15 cellular contexts compared by ENCODE assay signal in the genomic region with DNA sequence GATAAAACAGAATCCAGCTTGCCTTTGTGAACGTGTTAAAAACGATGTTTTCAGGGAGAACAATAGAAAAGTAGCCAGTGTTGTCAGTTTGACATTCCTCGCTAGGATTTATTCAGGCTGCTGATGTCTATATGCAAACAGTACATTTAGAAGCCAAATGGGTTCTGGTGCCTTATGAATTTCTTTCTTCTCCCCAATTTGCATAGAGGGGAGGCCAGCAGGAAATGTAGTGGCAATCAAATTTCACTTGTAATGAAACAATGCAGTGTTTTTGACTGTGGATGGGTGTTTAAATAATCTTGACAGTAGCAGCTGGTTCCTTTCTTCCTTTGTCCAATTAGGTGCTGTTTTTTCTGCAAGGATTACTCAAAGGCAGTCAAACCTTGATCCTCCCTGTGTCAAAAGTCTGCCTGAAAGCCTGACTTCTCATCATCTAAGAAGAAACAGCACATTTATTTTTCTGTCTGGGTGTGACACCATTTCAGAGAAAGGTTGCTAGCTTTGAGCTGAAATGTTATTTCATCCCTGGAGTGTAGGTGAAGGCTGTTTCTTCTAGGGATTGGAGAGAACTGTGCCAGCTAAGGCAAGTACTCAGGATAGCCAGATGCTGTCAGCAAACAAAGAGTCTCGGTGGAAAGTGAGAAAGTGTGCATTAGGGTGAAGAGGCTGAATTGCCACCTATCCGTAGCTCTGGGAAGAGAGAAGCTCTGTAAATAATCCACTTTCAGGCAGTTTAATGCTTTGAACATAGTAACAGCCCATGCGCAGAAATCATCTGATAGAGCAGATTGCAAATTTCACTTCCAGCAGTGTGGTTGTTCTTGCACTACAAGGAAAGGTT. TPM values are rescaled to one million over a fixed set of nuclear protein-coding genes. Genes with fewer than 3 reads are reported as not detected.
DNase-seq lines count a peak whose midpoint lies in the region; ATAC-seq and TF ChIP-seq lines count a peak whose summit lies in the region.
"Had no signal": no experiment of that assay in that cellular context is flagged by ENCODE, and none has a peak within 500 bp of the region (broad histone marks: within the 10 kb centered on the region; RNA-seq: fewer than 3 reads in every experiment).

No MANE protein-coding gene starts in this region.

- ATAC-seq in left lung (peak; percentile 15), HG02981 (IDR thresholded peaks at IDR 0.05; ENCODE audit: unreplicated experiment) (no peak), GM18511 (IDR thresholded peaks at IDR 0.05; ENCODE audit: unreplicated experiment) (no peak)
- ATAC-seq: activated CD8-positive, alpha-beta T cell treated with anti-CD3 and anti-CD28 coated beads for 36 hours; foreskin keratinocyte; right cardiac atrium; stimulated activated naive CD8-positive, alpha-beta T cell treated with anti-CD3 and anti-CD28 coated beads, Interleukin-15, amount 100 ng/mL, for 72 hours had no signal

- H3K36me3 ChIP-seq in left lung: no peaks in the 10 kb centered on the region

- peaks cover 0 to 29% of the 10 kb centered on the region in 2 donors for H3K4me1 ChIP-seq in left lung

- no peaks in the 10 kb centered on the region for H3K9me3 ChIP-seq in left lung

- no peak overlapping the region for H3K27ac ChIP-seq in left lung
- H3K27ac ChIP-seq: foreskin keratinocyte had no signal

- no peaks in the 10 kb centered on the region for H3K27me3 ChIP-seq in left lung
- H3K27me3 ChIP-seq: foreskin keratinocyte had no signal

- no peak overlapping the region for H3K4me3 ChIP-seq in left lung

- DNase-seq in DMS53 treated with DMSO at 0.1 percent for 48 hours (lab: John Stamatoyannopoulos, UW; ENCODE audit: unreplicated experiment) (peak; percentile 90), NCI-H146 (lab: John Stamatoyannopoulos, UW) (peak; percentile 31), NCI-H774 (lab: John Stamatoyannopoulos, UW) (peak; percentile 29), left lung (no peak), ecto neural progenitor cell (ENCODE audit: low spot score) (no peak)
- no peak for DNase-seq in effector CD4-positive, alpha-beta T cell
- DNase-seq: activated CD8-positive, alpha-beta T cell treated with anti-CD3 and anti-CD28 coated beads for 36 hours; activated gamma-delta T cell; foreskin keratinocyte; MM.1S; right cardiac atrium; stimulated activated naive CD8-positive, alpha-beta T cell treated with anti-CD3 and anti-CD28 coated beads, Interleukin-15, amount 100 ng/mL, for 72 hours; T-helper 9 cell had no signal

- no peak for TF ChIP-seq CTCF in left lung (IDR thresholded peaks at IDR 0.05)

- intact Hi-C loops in left lung (cut with DNase I): no loop called here

RNA-seq across cellular contexts. Expression of a gene that starts 36.6 kb away (rescaled TPM):
- 10 to 100 TPM; 18.3 to 19.5 TPM for total RNA-seq in left lung

Comparison
In these comparisons a context has a peak if more than half of its experiments do, and no peak if none do; other contexts are left out.
1. DNase-seq: peak in DMS53 treated with DMSO at 0.1 percent for 48 hours (single experiment), NCI-H146 (single experiment) and NCI-H774 (single experiment); none in left lung (0 of 2), ecto neural progenitor cell (single experiment) and effector CD4-positive, alpha-beta T cell (single experiment).